In genomic region chr2:181946444-181947127, GRCh38 we compare ENCODE assay signal across 14 cellular contexts. TPM values are rescaled to one million over a fixed set of nuclear protein-coding genes. Genes with fewer than 3 reads are reported as not detected.
"Had no signal": no experiment of that assay in that cellular context is flagged by ENCODE, and none has a peak within 500 bp of the region (broad histone marks: within the 10 kb centered on the region; RNA-seq: fewer than 3 reads in every experiment).

No MANE protein-coding gene starts in this region.

- H3K27ac Mint-ChIP-seq: activated naive CD8-positive, alpha-beta T cell treated with anti-CD3 and anti-CD28 coated beads for 36 hours; activated T-cell treated with anti-CD3 and anti-CD28 coated beads, Interleukin-2, amount 50 U/mL, for 24 hours; naive thymus-derived CD4-positive, alpha-beta T cell; T-helper 2 cell treated with Interferon-gamma antibody and Interleukin-4, amounts not matched to agents 5 μg/mL and 100 μg/mL, for 36 hours had no signal

- H3K9me3 Mint-ChIP-seq: activated naive CD8-positive, alpha-beta T cell treated with anti-CD3 and anti-CD28 coated beads for 36 hours; activated T-cell treated with anti-CD3 and anti-CD28 coated beads, Interleukin-2, amount 50 U/mL, for 24 hours; naive thymus-derived CD4-positive, alpha-beta T cell; T-helper 2 cell treated with Interferon-gamma antibody and Interleukin-4, amounts not matched to agents 5 μg/mL and 100 μg/mL, for 36 hours had no signal

- H3K27ac ChIP-seq: colonic mucosa, gastroesophageal sphincter, right atrium auricular region, skin epidermis, transverse colon had no signal

- DNase-seq: activated gamma-delta T cell treated with Interleukin-2 at 50 U/mL for 16 hours; activated naive CD8-positive, alpha-beta T cell treated with anti-CD3 and anti-CD28 coated beads for 36 hours; activated T-cell treated with anti-CD3 and anti-CD28 coated beads, Interleukin-2, amount 50 U/mL, for 24 hours; colonic mucosa; hippocampal formation; naive thymus-derived CD4-positive, alpha-beta T cell; SW 1271; transverse colon had no signal

- H3K36me3 ChIP-seq: colonic mucosa, gastroesophageal sphincter, right atrium auricular region, transverse colon had no signal

- H3K9me3 ChIP-seq: colonic mucosa, gastroesophageal sphincter, right atrium auricular region, transverse colon had no signal

- ATAC-seq: gastroesophageal sphincter; naive thymus-derived CD4-positive, alpha-beta T cell had no signal

- H3K4me1 ChIP-seq: colonic mucosa, gastroesophageal sphincter, right atrium auricular region, transverse colon had no signal

- H3K36me3 Mint-ChIP-seq: activated naive CD8-positive, alpha-beta T cell treated with anti-CD3 and anti-CD28 coated beads for 36 hours; naive thymus-derived CD4-positive, alpha-beta T cell had no signal

- H3K27me3 ChIP-seq: colonic mucosa, gastroesophageal sphincter, right atrium auricular region, transverse colon had no signal

- H3K4me3 Mint-ChIP-seq: activated naive CD8-positive, alpha-beta T cell treated with anti-CD3 and anti-CD28 coated beads for 36 hours; activated T-cell treated with anti-CD3 and anti-CD28 coated beads, Interleukin-2, amount 50 U/mL, for 24 hours; naive thymus-derived CD4-positive, alpha-beta T cell; T-helper 2 cell treated with Interferon-gamma antibody and Interleukin-4, amounts not matched to agents 5 μg/mL and 100 μg/mL, for 36 hours had no signal

- H3K4me3 ChIP-seq: colonic mucosa, gastroesophageal sphincter, lung, right atrium auricular region, skin epidermis, transverse colon had no signal

RNA-seq across cellular contexts. Expression of gene PPP1R1C, which starts 39.1 kb away (rescaled TPM):
- total RNA-seq: activated naive CD8-positive, alpha-beta T cell treated with anti-CD3 and anti-CD28 coated beads for 36 hours; colonic mucosa; mononuclear cell; naive thymus-derived CD4-positive, alpha-beta T cell had no signal
- polyA plus RNA-seq: naive thymus-derived CD4-positive, alpha-beta T cell had no signal
